ENCODE assay signal across 5 cellular contexts in the genomic region with DNA sequence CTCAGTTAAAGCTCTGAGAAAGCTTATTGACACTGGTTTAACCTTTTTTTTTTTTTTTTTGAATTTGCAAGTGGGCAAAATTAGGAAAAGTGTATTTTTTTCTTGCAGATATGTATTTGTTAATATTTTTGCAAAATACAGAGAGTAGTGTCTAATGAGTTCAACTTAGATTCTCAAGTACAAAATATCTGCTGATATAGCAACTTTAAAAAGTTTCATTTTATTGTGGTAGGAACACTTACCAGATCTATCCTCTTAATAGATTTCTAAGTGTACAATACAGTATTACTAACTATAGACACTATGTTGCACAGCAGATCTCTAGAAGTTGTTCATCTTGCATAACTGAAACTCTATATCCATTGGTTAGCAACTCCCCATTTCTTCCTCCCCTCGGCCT.
"Had no signal": no experiment of that assay in that cellular context is flagged by ENCODE, and none has a peak within 500 bp of the region (broad histone marks: within the 10 kb centered on the region; RNA-seq: fewer than 3 reads in every experiment).

No MANE protein-coding gene starts in this region.

- DNase-seq: KBM-7, KG1 had no signal

- FAIRE-seq: HTR-8/SVneo had no signal

- H3K4me2 ChIP-seq: KMS-11 had no signal

- H3K9ac ChIP-seq: KMS-11 had no signal

- H3K27ac ChIP-seq: HL-60, KMS-11 had no signal
